8 cellular contexts compared by ENCODE assay signal in genomic region chr19:42277821-42278809, GRCh38. TPM values are rescaled to one million over a fixed set of nuclear protein-coding genes. Genes with fewer than 3 reads are reported as not detected.
A peak's percentile ranks its signal among the peaks of the same experiment; 100 is the strongest.
DNase-seq lines count a peak whose midpoint lies in the region; ATAC-seq and TF ChIP-seq lines count a peak whose summit lies in the region.

No MANE protein-coding gene starts in this region.

- ATAC-seq in HG02973 (IDR thresholded peaks at IDR 0.05; ENCODE audit: unreplicated experiment) = no peak

- H3K27ac ChIP-seq in muscle layer of colon (ENCODE audit: low read depth, low read length) = peak overlapping the region; percentile 95

- TF ChIP-seq CTCF in chondrocyte (IDR thresholded peaks at IDR 0.05) = peak; percentile 14

- H3K36me3 ChIP-seq in muscle layer of colon (ENCODE audit: insufficient read depth, low read length) = peaks cover 18% of the 10 kb centered on the region

- H3K4me3 ChIP-seq in muscle layer of colon (ENCODE audit: low read depth in 1 of 2, low read length in 2 of 2) = no peak overlapping the region

- peak overlapping the region; percentile 94 for H3K27ac Mint-ChIP-seq in chondrocyte (ENCODE audit: unreplicated experiment)

- peaks cover 14% of the 10 kb centered on the region for H3K36me3 Mint-ChIP-seq in chondrocyte (ENCODE audit: low read depth)

- in situ Hi-C loops in ACHN (cut with HindIII; ENCODE audit: low pct_ligation_motif_present, low pct_unique_long_range_greater_than_20kb, low sequenced_read_pairs) = no loop called here

- H3K27me3 Mint-ChIP-seq in chondrocyte (ENCODE audit: low read depth) = no peaks in the 10 kb centered on the region

- TF ChIP-seq RAD21 in Ishikawa (IDR thresholded peaks at IDR 0.05; ENCODE audit: low read depth) = no peak

- DNase-seq in ACHN (peak; percentile 11), chondrocyte (ENCODE audit: low spot score) (peak; percentile 96), NCI-H2107 (lab: John Stamatoyannopoulos, UW) (no peak), medulla oblongata (ENCODE audit: extremely low spot score) (no peak), RPMI8226 (no peak)

- H3K4me1 Mint-ChIP-seq in chondrocyte (ENCODE audit: low read depth) = peaks cover 50% of the 10 kb centered on the region

- no peak for TF ChIP-seq EP300 in Ishikawa (IDR thresholded peaks at IDR 0.05; ENCODE audit: borderline replicate concordance)

- no peaks in the 10 kb centered on the region for H3K9me3 ChIP-seq in muscle layer of colon (ENCODE audit: low read length)

- no peaks in the 10 kb centered on the region for H3K9me3 Mint-ChIP-seq in chondrocyte (ENCODE audit: low read depth)

- H3K27me3 ChIP-seq in muscle layer of colon (ENCODE audit: control insufficient read depth in 1 of 2, insufficient read depth in 2 of 2, low read length in 2 of 2) = no peaks in the 10 kb centered on the region

- peak overlapping the region; percentile 51 for H3K4me3 Mint-ChIP-seq in chondrocyte (ENCODE audit: unreplicated experiment)

- H3K4me1 ChIP-seq in muscle layer of colon (ENCODE audit: insufficient read depth, low read length) = peaks cover 62% of the 10 kb centered on the region

- peak overlapping the region; percentile 66 for H3K9ac ChIP-seq in muscle layer of colon (ENCODE audit: low read length)

TF ChIP-seq in Ishikawa, 13 proteins besides CTCF, POLR2A, EP300 and RAD21:
- TF ChIP-seq YY1 (IDR thresholded peaks at IDR 0.05; ENCODE audit: low read depth) = no peak
- TF ChIP-seq CEBPB (IDR thresholded peaks at IDR 0.05) = no peak
- no peak for TF ChIP-seq NFIC (IDR thresholded peaks at IDR 0.05)
- TF ChIP-seq TCF12 (IDR thresholded peaks at IDR 0.05; ENCODE audit: low read depth) = 0 out of 2 replicates have a peak, but pooled peaks have one; percentile 20
- TF ChIP-seq EGR1 (IDR thresholded peaks at IDR 0.05) = peak; percentile 26; the same call in 1 of the 2 replicates
- TF ChIP-seq TEAD4 (IDR thresholded peaks at IDR 0.05) = peak; percentile 64
- TF ChIP-seq USF1 (IDR thresholded peaks at IDR 0.05) = no peak

RNA-seq across cellular contexts. Expression of gene CIC, which starts 9.1 kb away (rescaled TPM):
- 83.6 to 101 TPM (median 86.3 TPM) in 3 replicates for total RNA-seq in chondrocyte

RNA-seq across cellular contexts. Expression of gene ERF, which starts 23.2 kb away (rescaled TPM):
- total RNA-seq in chondrocyte = 64.5 to 74.6 TPM (median 71.7 TPM) in 3 replicates

RNA-seq across cellular contexts. Expression of gene PRR19, which starts 23.8 kb away (rescaled TPM):
- 0.24 to 1.7 TPM (median 0.82 TPM) in 3 replicates for total RNA-seq in chondrocyte

RNA-seq across cellular contexts. Expression of gene PAFAH1B3, which starts 24.3 kb away (rescaled TPM):
- 15.2 to 32.9 TPM (median 31.1 TPM) in 3 replicates for total RNA-seq in chondrocyte

RNA-seq across cellular contexts. Expression of gene TMEM145, which starts 35.0 kb away (rescaled TPM):
- total RNA-seq in chondrocyte = 0.32 to 0.36 TPM in 2 of 3 replicates, not detected in the other

Comparison
In these comparisons a context has a peak if more than half of its experiments do, and no peak if none do; other contexts are left out.
1. DNase-seq: peak in ACHN (single experiment) and chondrocyte (single experiment); none in NCI-H2107 (single experiment), medulla oblongata (single experiment) and RPMI8226 (single experiment).